13 cellular contexts compared by ENCODE assay signal in the genomic region with DNA sequence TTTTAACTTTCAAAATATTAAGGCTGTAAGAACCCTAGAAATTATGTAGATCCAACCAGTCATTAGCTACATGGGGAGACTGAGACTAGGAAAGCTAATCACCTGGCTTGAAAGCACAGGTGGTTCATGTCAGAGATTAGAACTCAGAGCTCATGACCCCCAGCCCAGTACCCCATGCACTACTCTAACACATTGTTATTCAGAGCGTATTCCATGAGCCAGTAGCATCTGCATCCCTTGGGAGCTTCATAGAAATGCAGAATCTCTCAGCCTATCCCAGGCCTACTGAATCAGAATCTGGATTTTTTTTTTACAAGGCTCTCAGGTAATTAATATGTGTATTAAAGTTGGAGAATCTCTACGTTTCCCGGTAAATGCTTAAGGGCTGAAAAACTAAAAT.
DNase-seq lines count a peak whose midpoint lies in the region; ATAC-seq, FAIRE-seq and TF ChIP-seq lines count a peak whose summit lies in the region.
"Had no signal": no experiment of that assay in that cellular context is flagged by ENCODE, and none has a peak within 500 bp of the region (broad histone marks: within the 10 kb centered on the region; RNA-seq: fewer than 3 reads in every experiment).

No MANE protein-coding gene starts in this region.

- H3K36me3 Mint-ChIP-seq in GM23338 (ENCODE audit: low read depth) (no peaks in the 10 kb centered on the region), T-helper 17 cell (ENCODE audit: low read depth) (no peaks in the 10 kb centered on the region)

- H3K27ac ChIP-seq in GM23338 (ENCODE audit: low read depth): no peak overlapping the region
- no peak overlapping the region for H3K27ac ChIP-seq in H1 (ENCODE audit: low read depth, low read length)
- peak overlapping the region; percentile 60 to 66 for H3K27ac ChIP-seq in uterus
- H3K27ac ChIP-seq: C4-2B had no signal

- 55% methylated on average over 3 of the region's 3 CpGs; no CpG with 5 or more reads in 1 of the 2 experiments for WGBS in H1 (ENCODE audit: extremely low coverage in 1 of 2, insufficient coverage in 1 of 2, insufficient read length in 1 of 2, insufficient replicate concordance in 2 of 2, low coverage in 1 of 2, low lambda C conversion rate in 2 of 2, missing lambda C conversion rate in 1 of 2), 2 experiments

- no peak overlapping the region for H3K4me3 ChIP-seq in GM23338
- H3K4me3 ChIP-seq in H1 (ENCODE audit: extremely low read depth in 1 of 4, insufficient read depth in 2 of 4, low read depth in 3 of 4, low read length in 4 of 4): no peak overlapping the region
- no peak overlapping the region for H3K4me3 ChIP-seq in uterus
- H3K4me3 ChIP-seq in HAP-1: no peak overlapping the region

- H3K4me1 ChIP-seq in GM23338 (ENCODE audit: insufficient read depth) (0 out of 2 replicates have a peak, but pooled peaks cover 12% of the 10 kb centered on the region), H1 (replicated peaks in 1 of 4; ENCODE audit: control insufficient read depth in 3 of 4, insufficient read depth in 4 of 4, low read length in 3 of 4) (peaks cover 0 to 3% (median under 1%) of the 10 kb centered on the region in 4 experiments; a peak in 3 of 7 replicates), uterus (peaks cover 0 to 18% of the 10 kb centered on the region in 2 donors), HAP-1 (peaks cover 7% of the 10 kb centered on the region; the same call in 1 of the 2 replicates)

- POLR2A ChIA-PET in H1 (lab: Charles Lee; ENCODE audit: partially characterized antibody): interaction anchor here (1.4 kb wide), 1 partner anchor 122 kb away, joined by 3 read pairs; no protein-coding TSS in a partner anchor

- H3K18ac ChIP-seq in H1 (ENCODE audit: extremely low read depth, low read length): no peak overlapping the region

- H3K36me3 ChIP-seq in GM23338 (ENCODE audit: insufficient read depth) (no peaks in the 10 kb centered on the region), H1 (ENCODE audit: control insufficient read depth in 2 of 4, insufficient read depth in 4 of 4, low read length in 3 of 4) (no peaks in the 10 kb centered on the region), uterus (no peaks in the 10 kb centered on the region), HAP-1 (replicated peaks) (no peaks in the 10 kb centered on the region)
- H3K36me3 ChIP-seq: BE2C had no signal

- H3K9me3 Mint-ChIP-seq in GM23338: no peaks in the 10 kb centered on the region

- H4K91ac ChIP-seq in H1 (replicated peaks; ENCODE audit: insufficient read length, low read length): no peak overlapping the region

- DNase-seq in GM23338 (ENCODE audit: low spot score) (peak; percentile 38), T-helper 17 cell (no peak), H1 (ENCODE audit: low read depth in 1 of 2, low spot score in 2 of 2) (no peak), uterus (no peak), cardiac septum (ENCODE audit: low spot score) (no peak), HAP-1 (ENCODE audit: low spot score in 2 of 2) (no peak), SW 1271 (lab: John Stamatoyannopoulos, UW) (no peak)
- DNase-seq: BE2C; CD4-positive, alpha-beta memory T cell; GF-D8 had no signal

- no peak for TF ChIP-seq RAD21 in H1 (IDR thresholded peaks at IDR 0.05 in 1 of 2, conservative IDR thresholded peaks at IDR 0.05 in 1 of 2; ENCODE audit: low read depth in 2 of 2, low read length in 2 of 2)

- TF ChIP-seq EP300 in H1 (IDR thresholded peaks at IDR 0.05; ENCODE audit: borderline replicate concordance in 1 of 2, low read depth in 2 of 2, low read length in 2 of 2): no peak

- H2BK20ac ChIP-seq in H1 (ENCODE audit: low read length): no peak overlapping the region

- peak; percentile 93 for ATAC-seq in GM23338
- ATAC-seq in T-helper 17 cell: no peak

- H3K9me2 ChIP-seq in GM23338 (ENCODE audit: insufficient read depth): no peaks in the 10 kb centered on the region

- no peak overlapping the region for H3K4me3 Mint-ChIP-seq in GM23338
- no peak overlapping the region for H3K4me3 Mint-ChIP-seq in T-helper 17 cell

- H4K5ac ChIP-seq in H1 (ENCODE audit: insufficient read length, low read depth, low read length): no peak overlapping the region

- in situ Hi-C loops in HAP-1 (cut with MboI; ENCODE audit: low sequenced_read_pairs): no loop called here

- no peak overlapping the region for H2BK5ac ChIP-seq in H1 (ENCODE audit: low read depth, low read length)

- H3K27me3 ChIP-seq in GM23338 (ENCODE audit: insufficient read depth) (no peaks in the 10 kb centered on the region), H1 (replicated peaks in 1 of 4; ENCODE audit: control insufficient read depth in 3 of 4, extremely low read depth in 1 of 4, insufficient read depth in 3 of 4, low read length in 3 of 4) (no peaks in the 10 kb centered on the region), uterus (no peaks in the 10 kb centered on the region), HAP-1 (ENCODE audit: low read depth) (no peaks in the 10 kb centered on the region)

- no peaks in the 10 kb centered on the region for H3K23me2 ChIP-seq in H1 (ENCODE audit: low read depth, low read length)

- H4K8ac ChIP-seq in H1 (ENCODE audit: extremely low read depth, insufficient read depth, low read length): no peak overlapping the region

- H2AFZ ChIP-seq in GM23338 (no peak overlapping the region), H1 (ENCODE audit: low read length) (no peak overlapping the region)

- H2AK5ac ChIP-seq in H1 (ENCODE audit: low read depth, low read length): no peak overlapping the region

- H3K27ac Mint-ChIP-seq in GM23338: no peak overlapping the region
- peak overlapping the region; percentile 12 for H3K27ac Mint-ChIP-seq in T-helper 17 cell

- H3K79me2 ChIP-seq in GM23338 (replicated peaks; ENCODE audit: insufficient read depth) (no peaks in the 10 kb centered on the region), H1 (ENCODE audit: control insufficient read depth in 1 of 2, insufficient read depth in 2 of 2, low read length in 2 of 2) (no peaks in the 10 kb centered on the region)

- no peak overlapping the region for H2BK15ac ChIP-seq in H1 (ENCODE audit: low read length)

- no peak overlapping the region for H2BK120ac ChIP-seq in H1 (replicated peaks; ENCODE audit: low read depth, low read length)

- H3K56ac ChIP-seq in H1 (replicated peaks; ENCODE audit: insufficient read length, low read depth, low read length): no peak overlapping the region

- H3K9ac ChIP-seq in H1 (replicated peaks in 1 of 4; ENCODE audit: extremely low read depth in 1 of 4, low read depth in 3 of 4, low read length in 3 of 4): no peak overlapping the region

- H3K4me2 ChIP-seq in GM23338 (no peak overlapping the region), H1 (ENCODE audit: insufficient read depth in 1 of 2, low read depth in 2 of 2, low read length in 2 of 2) (no peak overlapping the region)

- intact Hi-C loops in uterus (cut with DNase I; ENCODE audit: low total_unique reads): no loop called here
- intact Hi-C loops in cardiac septum (cut with DNase I): loop anchor here (10.0 kb wide), 1 partner anchor 169 kb away; no protein-coding TSS in a partner anchor

- no peak for TF ChIP-seq POLR2A in H1 (IDR thresholded peaks at IDR 0.05; ENCODE audit: control extremely low read depth in 1 of 2, low read depth in 2 of 2, low read length in 2 of 2)
- TF ChIP-seq POLR2A in uterus (IDR thresholded peaks at IDR 0.05): no peak

- no peak overlapping the region for H2BK12ac ChIP-seq in H1 (ENCODE audit: low read depth, low read length)

- CTCF ChIA-PET in H1 (lab: Charles Lee; ENCODE audit: partially characterized antibody): interaction anchor here (0.7 to 1.1 kb wide), 3 partner anchors 172 to 602 kb away, joined by 3 read pairs; no protein-coding TSS in a partner anchor

- TF ChIP-seq CTCF in GM23338 (conservative IDR thresholded peaks at IDR 0.05; ENCODE audit: low read depth in 2 of 2): no peak
- no peak for TF ChIP-seq CTCF in H1 (IDR thresholded peaks at IDR 0.05; ENCODE audit: control extremely low read depth in 1 of 3, insufficient read depth in 1 of 3, low read depth in 1 of 3, low read length in 3 of 3)
- TF ChIP-seq CTCF in uterus (IDR thresholded peaks at IDR 0.05): no peak

- no peaks in the 10 kb centered on the region for H3F3A ChIP-seq in GM23338 (replicated peaks; ENCODE audit: low read depth)

- H3K14ac ChIP-seq in H1 (ENCODE audit: insufficient read length): no peak overlapping the region

- no peaks in the 10 kb centered on the region for H3K9me3 ChIP-seq in T-helper 17 cell (ENCODE audit: control insufficient read depth, low read length, poor library complexity, severe bottlenecking)
- no peaks in the 10 kb centered on the region for H3K9me3 ChIP-seq in H1 (ENCODE audit: insufficient read depth in 2 of 2, low read depth in 1 of 2, low read length in 1 of 2)
- no peaks in the 10 kb centered on the region for H3K9me3 ChIP-seq in uterus
- no peaks in the 10 kb centered on the region for H3K9me3 ChIP-seq in HAP-1
- H3K9me3 ChIP-seq: BE2C had no signal

- H3K79me1 ChIP-seq in H1 (ENCODE audit: low read depth, low read length): no peaks in the 10 kb centered on the region

- H3K27me3 Mint-ChIP-seq in GM23338 (ENCODE audit: insufficient read depth, low read depth, poor library complexity) (peaks cover 6% of the 10 kb centered on the region), T-helper 17 cell (no peaks in the 10 kb centered on the region)
- H3K27me3 Mint-ChIP-seq: CD4-positive, alpha-beta memory T cell had no signal

- H3K4me1 Mint-ChIP-seq in GM23338 (peaks cover 20% of the 10 kb centered on the region), T-helper 17 cell (peaks cover 23% of the 10 kb centered on the region)

- H4K20me1 ChIP-seq in GM23338 (replicated peaks; ENCODE audit: insufficient read depth): no peaks in the 10 kb centered on the region
- H4K20me1 ChIP-seq in H1 (replicated peaks in 1 of 2; ENCODE audit: control insufficient read depth in 1 of 2, insufficient read depth in 2 of 2, low read length in 2 of 2): no peaks in the 10 kb centered on the region

- peak; percentile 73 for FAIRE-seq in H1 (lab: Jason Lieb, UNC)
- FAIRE-seq: A204.1, H54 had no signal

- H3K4ac ChIP-seq in H1 (replicated peaks; ENCODE audit: insufficient read length, low read depth, low read length): no peak overlapping the region

- no peak overlapping the region for H3K23ac ChIP-seq in H1 (ENCODE audit: insufficient read length)

TF ChIP-seq in GM23338, 12 proteins besides CTCF, POLR2A, EP300 and RAD21:
- TF ChIP-seq STAT1 (IDR thresholded peaks at IDR 0.05; ENCODE audit: unreplicated experiment): no peak
- TF ChIP-seq CREB1 (CRISPR knock-in tag; IDR thresholded peaks at IDR 0.05; ENCODE audit: low read depth): no peak
TF ChIP-seq in GM23338: peak in this region for 0.

TF ChIP-seq in H1, 55 proteins besides CTCF, POLR2A, EP300 and RAD21:
- TF ChIP-seq TCF12 (IDR thresholded peaks at IDR 0.05; ENCODE audit: low read depth, low read length): peak; percentile 97
- TF ChIP-seq CBX8 (IDR thresholded peaks at IDR 0.05; ENCODE audit: borderline replicate concordance, low read depth, low read length): no peak
- TF ChIP-seq POLR2AphosphoS5 (IDR thresholded peaks at IDR 0.05; ENCODE audit: low read depth, low read length): peak; percentile 73; the same call in 1 of the 2 replicates
- peak; percentile 57; the same call in 1 of the 2 replicates for TF ChIP-seq POU5F1 (IDR thresholded peaks at IDR 0.05; ENCODE audit: low read depth, low read length)

Comparison
In these comparisons a context has a peak if more than half of its experiments do, and no peak if none do; other contexts are left out.
1. H3K27ac ChIP-seq: peak in uterus (2 of 2); none in GM23338 (single experiment) and H1 (single experiment).